In genomic region chrX:104075778-104076445, GRCh38 we compare ENCODE assay signal across 8 cellular contexts. TPM values are rescaled to one million over a fixed set of nuclear protein-coding genes. Genes with fewer than 3 reads are reported as not detected.
DNase-seq lines count a peak whose midpoint lies in the region; ATAC-seq lines count a peak whose summit lies in the region.
"Not testable (repeated sequence)": the region's sequence is repeated elsewhere in the genome, so short reads cannot be mapped to it uniquely, and the experiment has no call there.

TSS of gene TMSB15C (minus strand) at chrX:104076236.

- not testable (repeated sequence) for H3K4me1 Mint-ChIP-seq in naive thymus-derived CD4-positive, alpha-beta T cell

- not testable (repeated sequence) for H3K27me3 Mint-ChIP-seq in naive thymus-derived CD4-positive, alpha-beta T cell

- H3K36me3 Mint-ChIP-seq in naive thymus-derived CD4-positive, alpha-beta T cell: not testable (repeated sequence)

- intact Hi-C loops in naive thymus-derived CD4-positive, alpha-beta T cell (cut with micrococcal nuclease); aorta (cut with DNase I): not testable (repeated sequence)

- CTCF ChIA-PET in naive thymus-derived CD4-positive, alpha-beta T cell (lab: Charles Lee): not testable (repeated sequence)

- not testable (repeated sequence) for H3K4me1 ChIP-seq in naive thymus-derived CD4-positive, alpha-beta T cell (ENCODE audit: control insufficient read depth in 2 of 2, insufficient read depth in 2 of 2, low read length in 2 of 2); aorta (ENCODE audit: control insufficient read depth in 1 of 2, insufficient read depth in 2 of 2, low read length in 2 of 2)

- not testable (repeated sequence) for H3K4me3 ChIP-seq in naive thymus-derived CD4-positive, alpha-beta T cell (ENCODE audit: low read length); aorta (ENCODE audit: low read length in 2 of 2)

- not testable (repeated sequence) for H3K27me3 ChIP-seq in naive thymus-derived CD4-positive, alpha-beta T cell (ENCODE audit: control insufficient read depth in 2 of 2, insufficient read depth in 2 of 2, low read length in 2 of 2); aorta (ENCODE audit: control insufficient read depth in 1 of 2, insufficient read depth in 2 of 2, low read length in 1 of 2)

- POLR2A ChIA-PET in naive thymus-derived CD4-positive, alpha-beta T cell (lab: Charles Lee): not testable (repeated sequence)

- H3K9me3 Mint-ChIP-seq in naive thymus-derived CD4-positive, alpha-beta T cell: not testable (repeated sequence)

- no CpG with 5 or more reads among the region's 46 CpGs for WGBS in aorta, 2 donors

- H3K27ac ChIP-seq in naive thymus-derived CD4-positive, alpha-beta T cell (ENCODE audit: low read depth, low read length); aorta (ENCODE audit: low read depth in 1 of 2, low read length in 2 of 2): not testable (repeated sequence)

- H3K4me3 Mint-ChIP-seq in naive thymus-derived CD4-positive, alpha-beta T cell: not testable (repeated sequence)

- DNase-seq in naive thymus-derived CD4-positive, alpha-beta T cell; aorta: not testable (repeated sequence)

- not testable (repeated sequence) for H3K27ac Mint-ChIP-seq in naive thymus-derived CD4-positive, alpha-beta T cell

- ATAC-seq in GM18870 (IDR thresholded peaks at IDR 0.05; ENCODE audit: unreplicated experiment): peak; percentile 60
- peak; percentile 99 for ATAC-seq in GM21390 (IDR thresholded peaks at IDR 0.05; ENCODE audit: unreplicated experiment)
- ATAC-seq in HG02763 (IDR thresholded peaks at IDR 0.05; ENCODE audit: unreplicated experiment): peak; percentile 99
- ATAC-seq in HG03159 (IDR thresholded peaks at IDR 0.05; ENCODE audit: unreplicated experiment): peak; percentile 98
- peak; percentile 98 for ATAC-seq in SK-N-SH treated with all-trans-retinoic acid at 6 μM for 48 hours
- peak; percentile 60 for ATAC-seq in esophagus mucosa
- peak; percentile 99 for ATAC-seq in naive thymus-derived CD4-positive, alpha-beta T cell
- peak; percentile 88 for ATAC-seq in aorta (ENCODE audit: low FRiP score)

- not testable (repeated sequence) for H3K36me3 ChIP-seq in naive thymus-derived CD4-positive, alpha-beta T cell (ENCODE audit: control insufficient read depth in 2 of 3, insufficient read depth in 3 of 3, low read length in 3 of 3); aorta (ENCODE audit: control insufficient read depth in 1 of 2, insufficient read depth in 2 of 2, low read length in 1 of 2)

- not testable (repeated sequence) for H3K9me3 ChIP-seq in naive thymus-derived CD4-positive, alpha-beta T cell (ENCODE audit: control insufficient read depth in 2 of 3, low read length in 3 of 3); aorta (ENCODE audit: control insufficient read depth, low read length)

RNA-seq across cellular contexts. Expression of gene TMSB15C, which starts in this region (rescaled TPM):
- total RNA-seq in esophagus mucosa (0.12 TPM), aorta (1 to 10 TPM; 5.1 to 5.4 TPM)
- total RNA-seq in naive thymus-derived CD4-positive, alpha-beta T cell: 1 to 10 TPM; 2.5 to 4.6 (median 4.2) TPM
- polyA plus RNA-seq in naive thymus-derived CD4-positive, alpha-beta T cell: 1 to 10 TPM; 1.2 to 1.3 TPM
- polyA plus RNA-seq in aorta: 1 to 10 TPM; 1.3 to 3.5 TPM

Comparison
In these comparisons a context has a peak if more than half of its experiments do, and no peak if none do; other contexts are left out.
1. Peak in ATAC-seq in esophagus mucosa; RNA of the gene not detected or under 1 TPM.